8 cellular contexts compared by ENCODE assay signal in genomic region chr17:60392845-60393702, GRCh38. TPM values are rescaled to one million over a fixed set of nuclear protein-coding genes. Genes with fewer than 3 reads are reported as not detected.
DNase-seq lines count a peak whose midpoint lies in the region; ATAC-seq, FAIRE-seq and TF ChIP-seq lines count a peak whose summit lies in the region.

No MANE protein-coding gene starts in this region.

- no peaks in the 10 kb centered on the region for H3K27me3 ChIP-seq in Karpas-422 (ENCODE audit: low read length)
- H3K27me3 ChIP-seq in K562 (ENCODE audit: control insufficient read depth in 2 of 2, insufficient read depth in 2 of 2, low read length in 2 of 2), result no peaks in the 10 kb centered on the region
- H3K27me3 ChIP-seq in kidney epithelial cell (ENCODE audit: control insufficient read depth, insufficient read depth, low read length), result no peaks in the 10 kb centered on the region

- H3K4me3 ChIP-seq in Karpas-422 (ENCODE audit: low read length) (peak overlapping the region; percentile 89), K562 (peak overlapping the region; percentile 84), kidney epithelial cell (ENCODE audit: low read depth, low read length) (peak overlapping the region; percentile 61)

- TSS peak; percentile 96 for BruUV-seq in K562 (replicated peaks; lab: Mats Ljungman, UMichigan)

- no peak for FAIRE-seq in K562 (lab: Jason Lieb, UNC)

- H3K36me3 ChIP-seq in Karpas-422 (ENCODE audit: insufficient read depth, low read length) (no peaks in the 10 kb centered on the region), K562 (ENCODE audit: control insufficient read depth, insufficient read depth, low read length) (no peaks in the 10 kb centered on the region), kidney epithelial cell (ENCODE audit: control insufficient read depth, insufficient read depth, low read length) (no peaks in the 10 kb centered on the region)

- H3K9ac ChIP-seq in Karpas-422 (ENCODE audit: low read length) (peak overlapping the region; percentile 95), K562 (ENCODE audit: insufficient read depth in 1 of 2, low read depth in 2 of 2, low read length in 2 of 2) (peak overlapping the region; percentile 91 to 92)

- no peaks in the 10 kb centered on the region for H3K9me2 ChIP-seq in Karpas-422 (replicated peaks; ENCODE audit: insufficient read depth, low read length)

- no peak for TF ChIP-seq EP300 in K562 (IDR thresholded peaks at IDR 0.05; ENCODE audit: low read length)

- in situ Hi-C loops in K562 (cut with MboI), result no loop called here

- TF ChIP-seq RAD21 in K562 (CRISPR knock-in tag; conservative IDR thresholded peaks at IDR 0.05 in 1 of 2, IDR thresholded peaks at IDR 0.05 in 1 of 2), result no peak

- peak overlapping the region; percentile 33 for H2AFZ ChIP-seq in Karpas-422 (ENCODE audit: low read length)
- H2AFZ ChIP-seq in K562 (ENCODE audit: low read depth, low read length), result peak overlapping the region; percentile 40

- ATAC-seq in K562 (no peak), HG02885 (IDR thresholded peaks at IDR 0.05; ENCODE audit: poor library complexity, unreplicated experiment) (no peak)

- intact Hi-C loops in K562 (cut with micrococcal nuclease), result loop anchor here (5.0 kb wide), 1 partner anchor 209 kb away; the partner anchor contains the start of gene PPM1D

- WGBS in K562 (ENCODE audit: insufficient coverage, low coverage, missing lambda C conversion rate), result 16% methylated on average over 17 of the region's 17 CpGs

- DNase-seq in Daoy (ENCODE audit: low read depth) (peak; percentile 71), Karpas-422 (peak; percentile 53), RWPE1 (ENCODE audit: low spot score) (peak; percentile 21), K562 (ENCODE audit: extremely low read depth in 1 of 4, low spot score in 3 of 4) (peak in 2 of 4 experiments; percentile 35 to 61), kidney epithelial cell (ENCODE audit: low read depth) (no peak), ecto neural progenitor cell (ENCODE audit: low spot score) (no peak)
- DNase-seq in stimulated activated CD4-positive, alpha-beta T cell treated with anti-CD3 and anti-CD28 coated beads, Interleukin-1b, Interleukin-23, amount 100 ng/mL, for 4 hours (ENCODE audit: low read depth in 2 of 2), result peak; percentile 15 to 18

- H3K4me2 ChIP-seq in Karpas-422 (ENCODE audit: low read depth, low read length, poor library complexity, severe bottlenecking) (peak overlapping the region; percentile 70), K562 (ENCODE audit: insufficient read depth, low read length) (peak overlapping the region; percentile 95)

- peaks cover 35% of the 10 kb centered on the region for H3K79me2 ChIP-seq in Karpas-422 (ENCODE audit: low read length)
- H3K79me2 ChIP-seq in K562 (ENCODE audit: control insufficient read depth, insufficient read depth, low read length), result peaks cover 49% of the 10 kb centered on the region

- H3K9me3 ChIP-seq in Karpas-422 (ENCODE audit: low read length) (no peaks in the 10 kb centered on the region), K562 (replicated peaks; ENCODE audit: control insufficient read depth, insufficient read depth, low read depth, low read length) (no peaks in the 10 kb centered on the region)

- no peak for TF ChIP-seq CTCF in RWPE1 (conservative IDR thresholded peaks at IDR 0.05; ENCODE audit: low read depth)
- no peak for TF ChIP-seq CTCF in K562 (IDR thresholded peaks at IDR 0.05 in 2 of 3, conservative IDR thresholded peaks at IDR 0.05 in 1 of 3; ENCODE audit: insufficient read depth in 2 of 3, low read depth in 1 of 3, low read length in 3 of 3)
- no peak for TF ChIP-seq CTCF in kidney epithelial cell (IDR thresholded peaks at IDR 0.05; ENCODE audit: insufficient read depth, low read length, poor library complexity, severe bottlenecking)

- H4K20me1 ChIP-seq in Karpas-422 (ENCODE audit: insufficient read depth, low read depth, low read length), result no peaks in the 10 kb centered on the region
- no peaks in the 10 kb centered on the region for H4K20me1 ChIP-seq in K562 (replicated peaks; ENCODE audit: control insufficient read depth, insufficient read depth, low read length)

- H3K27ac ChIP-seq in Karpas-422 (ENCODE audit: low read length), result peak overlapping the region; percentile 66
- H3K27ac ChIP-seq in RWPE1, result peak overlapping the region; percentile 97
- peak overlapping the region; percentile 94 for H3K27ac ChIP-seq in K562 (ENCODE audit: extremely low read depth, low read depth, low read length)

- H3K4me1 ChIP-seq in Karpas-422 (ENCODE audit: low read length) (peaks cover 39% of the 10 kb centered on the region), K562 (replicated peaks in 1 of 2; ENCODE audit: control insufficient read depth in 2 of 2, insufficient read depth in 2 of 2, low read length in 2 of 2) (peaks cover 6 to 13% of the 10 kb centered on the region in 2 experiments)

- POLR2A ChIA-PET in RWPE1 (lab: Yijun Ruan, JAX; ENCODE audit: low non-redundant PET), result no interaction called here
- POLR2A ChIA-PET in K562 (lab: Yijun Ruan, JAX), result interaction anchor here (1.4 kb wide), 2 partner anchors 11 to 13 kb away, joined by 4 to 6 read pairs; no protein-coding TSS in a partner anchor

- CTCF ChIA-PET in RWPE1 (lab: Yijun Ruan, JAX) (interaction anchor here (0.6 to 0.9 kb wide), 3 partner anchors 35 to 1043 kb away, joined by 3 to 7 read pairs (median 3); no protein-coding TSS in a partner anchor), K562 (lab: Yijun Ruan, JAX; ENCODE audit: low intra/inter-chr PET ratio) (no interaction called here)

- TF ChIP-seq POLR2A in K562 (conservative IDR thresholded peaks at IDR 0.05), result 0 out of 2 replicates have a peak, but pooled peaks have one; percentile 62

- no peaks in the 10 kb centered on the region for H3K9me1 ChIP-seq in K562 (ENCODE audit: control insufficient read depth, insufficient read depth, low read length)

TF ChIP-seq in K562, 482 proteins besides CTCF, POLR2A, EP300 and RAD21 (continues in another document):
- TF ChIP-seq TEAD1 (CRISPR knock-in tag; IDR thresholded peaks at IDR 0.05) (peak in 1 of 2 experiments; percentile 48; a peak in 1 of 4 replicates), ZNF175 (CRISPR knock-in tag; IDR thresholded peaks at IDR 0.05; ENCODE audit: low read depth) (no peak)

RNA-seq across cellular contexts. Expression of gene USP32, which starts 1.1 kb away (rescaled TPM):
- 11.2 and 18.4 TPM in 2 replicates for total RNA-seq in Daoy (2014; rRNA removed; shearing (Covaris generic))
- total RNA-seq in Karpas-422 (2014; rRNA removed; shearing (Covaris generic); ENCODE audit: low replicate concordance), result 48.1 and 81.0 TPM in 2 replicates
- total RNA-seq in K562 (2011; cell fraction: chromatin; rRNA removed; ENCODE audit: low replicate concordance), result 97.3 and 280 TPM in 2 replicates
- total RNA-seq in K562 (2011; cell fraction: nucleolus; rRNA removed), result 42.9 and 54.7 TPM in 2 replicates
- 86.6 and 92.1 TPM in 2 replicates for total RNA-seq in K562 (2011; cell fraction: nucleoplasm; rRNA removed)
- total RNA-seq in K562 (2014; rRNA removed) (33.6 and 36.0 TPM in 2 replicates), K562 (2014; rRNA removed; fragmentation: Illumina TruSeq; extraction: Trizol) (52.3 and 58.6 TPM in 2 replicates), K562 (2015; rRNA removed; fragmentation: Illumina TruSeq; extraction: Trizol) (56.3 and 60.6 TPM in 2 replicates), K562 (2021) (52.4 and 57.1 TPM in 2 replicates), kidney epithelial cell (31.4 and 37.2 TPM in 2 replicates)
- polyA plus RNA-seq in K562 (2011; rRNA removed) (48.8 and 69.3 TPM in 2 replicates), K562 (2014; fragmentation: Illumina TruSeq; extraction: Trizol) (41.1 and 47.1 TPM in 2 replicates), K562 (2014; fragmentation: Nextera tagmentation; extraction: Ambion mirVana) (10 to 100 TPM; 18.0 to 19.7 TPM), K562 (2014; rRNA removed) (31.6 and 35.6 TPM in 2 replicates)
- polyA plus RNA-seq in K562 (2011; cell fraction: cytosol; rRNA removed), result 20.4 and 25.9 TPM in 2 replicates
- polyA plus RNA-seq in K562 (2011; cell fraction: nucleus; rRNA removed), result 43.0 and 49.3 TPM in 2 replicates
- polyA plus RNA-seq in K562 (2012), result 32.0 and 43.0 TPM in 2 replicates
- 98.5 and 105 TPM in 2 replicates for polyA minus RNA-seq in K562 (2011; rRNA and poly(A)+ RNA removed)
- polyA minus RNA-seq in K562 (2011; cell fraction: cytosol; rRNA and poly(A)+ RNA removed), result 41.5 and 42.5 TPM in 2 replicates
- 26.4 and 48.5 TPM in 2 replicates for polyA minus RNA-seq in K562 (2011; cell fraction: nucleus; rRNA and poly(A)+ RNA removed)

RNA-seq across cellular contexts. Expression of gene CHCT1, which starts 29.2 kb away (rescaled TPM):
- not detected in 2 replicates for total RNA-seq in Daoy (2014; rRNA removed; shearing (Covaris generic))
- total RNA-seq in Karpas-422 (2014; rRNA removed; shearing (Covaris generic); ENCODE audit: low replicate concordance), result not detected in 2 replicates
- not detected in 2 replicates for total RNA-seq in K562 (2011; cell fraction: chromatin; rRNA removed; ENCODE audit: low replicate concordance)
- total RNA-seq in K562 (2011; cell fraction: nucleolus; rRNA removed), result not detected in 2 replicates
- total RNA-seq in K562 (2011; cell fraction: nucleoplasm; rRNA removed), result not detected in 2 replicates
- total RNA-seq in K562 (2014; rRNA removed) (not detected in 2 replicates), K562 (2014; rRNA removed; fragmentation: Illumina TruSeq; extraction: Trizol) (not detected in 2 replicates), K562 (2015; rRNA removed; fragmentation: Illumina TruSeq; extraction: Trizol) (not detected in 2 replicates), K562 (2021) (not detected in 2 replicates), kidney epithelial cell (1.4 TPM in 1 of 2 replicates, not detected in the other)
- polyA plus RNA-seq in K562 (2011; rRNA removed) (not detected in 2 replicates), K562 (2014; fragmentation: Illumina TruSeq; extraction: Trizol) (not detected in 2 replicates), K562 (2014; fragmentation: Nextera tagmentation; extraction: Ambion mirVana) (not detected), K562 (2014; rRNA removed) (not detected in 2 replicates)
- polyA plus RNA-seq in K562 (2011; cell fraction: cytosol; rRNA removed), result 0.07 TPM in 1 of 2 replicates, not detected in the other
- polyA plus RNA-seq in K562 (2011; cell fraction: nucleus; rRNA removed), result not detected in 2 replicates
- polyA plus RNA-seq in K562 (2012), result not detected in 2 replicates
- not detected in 2 replicates for polyA minus RNA-seq in K562 (2011; rRNA and poly(A)+ RNA removed)
- polyA minus RNA-seq in K562 (2011; cell fraction: cytosol; rRNA and poly(A)+ RNA removed), result not detected in 2 replicates
- polyA minus RNA-seq in K562 (2011; cell fraction: nucleus; rRNA and poly(A)+ RNA removed), result not detected in 2 replicates

Comparison
In these comparisons a context has a peak if more than half of its experiments do, and no peak if none do; other contexts are left out.
1. DNase-seq: peak in Daoy (single experiment), Karpas-422 (single experiment), RWPE1 (single experiment) and stimulated activated CD4-positive, alpha-beta T cell treated with anti-CD3 and anti-CD28 coated beads, Interleukin-1b, Interleukin-23, amount 100 ng/mL, for 4 hours (2 of 2); none in kidney epithelial cell (single experiment) and ecto neural progenitor cell (single experiment).
2. Peak in every context shown above with its lines, with median percentiles within 50 percentile points of each other: H3K27ac ChIP-seq and H3K4me3 ChIP-seq.